In the genomic region with DNA sequence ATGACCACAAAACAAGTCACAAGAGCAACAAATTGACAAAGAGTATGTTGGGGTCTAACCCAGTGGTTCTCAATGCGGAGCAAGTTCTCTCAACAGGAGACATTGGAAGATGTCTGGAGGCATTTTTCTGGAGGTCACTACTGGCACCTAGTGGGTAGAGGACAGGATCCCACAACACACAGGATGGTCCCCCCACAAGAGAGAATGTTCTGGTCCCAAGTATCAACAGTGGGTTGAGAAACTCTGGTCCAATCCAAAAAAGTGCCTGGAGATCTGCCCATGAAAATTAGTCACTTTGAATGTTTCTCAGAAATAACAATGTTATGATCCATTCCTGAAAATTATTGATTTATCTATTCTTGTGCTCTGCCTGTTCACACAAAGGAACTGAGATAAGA, we compare ENCODE assay signal across 8 cellular contexts. TPM values are rescaled to one million over a fixed set of nuclear protein-coding genes. Genes with fewer than 3 reads are reported as not detected.
DNase-seq lines count a peak whose midpoint lies in the region; ATAC-seq, FAIRE-seq and TF ChIP-seq lines count a peak whose summit lies in the region.

No MANE protein-coding gene starts in this region.

- no peak for TF ChIP-seq POLR2A in uterus (IDR thresholded peaks at IDR 0.05)

- H3K36me3 ChIP-seq in liver (ENCODE audit: control insufficient read depth in 4 of 4, insufficient read depth in 3 of 4, low read depth in 1 of 4, low read length in 3 of 4) (peaks cover 0 to 2% (median under 1%) of the 10 kb centered on the region in 4 donors), uterus (no peaks in the 10 kb centered on the region)

- H3K9me3 ChIP-seq in liver (ENCODE audit: control insufficient read depth in 4 of 4, low read length in 3 of 4) = no peaks in the 10 kb centered on the region
- no peaks in the 10 kb centered on the region for H3K9me3 ChIP-seq in uterus

- H3K4me1 Mint-ChIP-seq in activated naive CD4-positive, alpha-beta T cell treated with anti-CD3 and anti-CD28 coated beads, Interleukin-2, amount 50 U/mL, for 24 hours = peaks cover 36% of the 10 kb centered on the region

- TF ChIP-seq CTCF in liver (IDR thresholded peaks at IDR 0.05; ENCODE audit: low read depth, low read length, missing input control) = no peak
- TF ChIP-seq CTCF in uterus (IDR thresholded peaks at IDR 0.05) = peak; percentile 27 to 55 (median 40)

- no peak overlapping the region for H3K4me3 ChIP-seq in liver (ENCODE audit: low read depth in 1 of 3, low read length in 3 of 3)
- H3K4me3 ChIP-seq in uterus = no peak overlapping the region

- no peak for DNase-seq in activated naive CD4-positive, alpha-beta T cell treated with anti-CD3 and anti-CD28 coated beads, Interleukin-2, amount 50 U/mL, for 72 hours (ENCODE audit: low spot score in 2 of 2)
- DNase-seq in amniotic epithelial cell (ENCODE audit: low read depth) (peak; percentile 93), uterus (peak; percentile 44 to 76), urothelium cell line (ENCODE audit: low spot score) (no peak)

- no peaks in the 10 kb centered on the region for H3K27me3 Mint-ChIP-seq in activated naive CD4-positive, alpha-beta T cell treated with anti-CD3 and anti-CD28 coated beads, Interleukin-2, amount 50 U/mL, for 24 hours

- TF ChIP-seq RAD21 in liver (IDR thresholded peaks at IDR 0.05) = peak; percentile 28 to 42

- no peak overlapping the region for H3K9ac ChIP-seq in liver (ENCODE audit: low read depth in 1 of 2, low read length in 2 of 2)

- no peak overlapping the region for H3K4me3 Mint-ChIP-seq in activated naive CD4-positive, alpha-beta T cell treated with anti-CD3 and anti-CD28 coated beads, Interleukin-2, amount 50 U/mL, for 24 hours

- no peaks in the 10 kb centered on the region for H3K9me3 Mint-ChIP-seq in activated naive CD4-positive, alpha-beta T cell treated with anti-CD3 and anti-CD28 coated beads, Interleukin-2, amount 50 U/mL, for 24 hours
- H3K9me3 Mint-ChIP-seq in activated naive CD4-positive, alpha-beta T cell treated with anti-CD3 and anti-CD28 coated beads, Interleukin-2, amount 50 U/mL, for 72 hours = no peaks in the 10 kb centered on the region

- peak overlapping the region; percentile 33 for H3K27ac Mint-ChIP-seq in activated naive CD4-positive, alpha-beta T cell treated with anti-CD3 and anti-CD28 coated beads, Interleukin-2, amount 50 U/mL, for 24 hours
- H3K27ac Mint-ChIP-seq in activated naive CD4-positive, alpha-beta T cell treated with anti-CD3 and anti-CD28 coated beads, Interleukin-2, amount 50 U/mL, for 72 hours = peak overlapping the region in 1 of 2 donors; percentile 96

- intact Hi-C loops in uterus (cut with DNase I; ENCODE audit: low total_unique reads) = no loop called here

- ATAC-seq in activated naive CD4-positive, alpha-beta T cell treated with anti-CD3 and anti-CD28 coated beads, Interleukin-2, amount 50 U/mL, for 72 hours = no peak
- ATAC-seq in HG03097 (IDR thresholded peaks at IDR 0.05; ENCODE audit: low FRiP score, unreplicated experiment) (no peak), HG03378 (IDR thresholded peaks at IDR 0.05; ENCODE audit: unreplicated experiment) (no peak)

- FAIRE-seq in urothelium cell line (lab: Jason Lieb, UNC) = no peak

- WGBS in liver = 73% methylated on average over 1 of the region's 1 CpG

- H3K4me1 ChIP-seq in liver (ENCODE audit: control insufficient read depth in 4 of 4, insufficient read depth in 4 of 4, low read length in 3 of 4) (peaks cover 2 to 39% (median 29%) of the 10 kb centered on the region in 4 donors), uterus (peaks cover 6 to 8% of the 10 kb centered on the region in 2 donors)

- H3K27me3 ChIP-seq in liver (ENCODE audit: control insufficient read depth in 4 of 4, insufficient read depth in 4 of 4, low read length in 3 of 4) (no peaks in the 10 kb centered on the region), uterus (no peaks in the 10 kb centered on the region)

- H3K27ac ChIP-seq in liver (ENCODE audit: low read depth in 1 of 2, low read length in 2 of 2) (peak overlapping the region; percentile 55 to 88), uterus (peak overlapping the region; percentile 88 to 97)

- H3K36me3 Mint-ChIP-seq in activated naive CD4-positive, alpha-beta T cell treated with anti-CD3 and anti-CD28 coated beads, Interleukin-2, amount 50 U/mL, for 24 hours = peaks cover 2% of the 10 kb centered on the region
- peaks cover 13 to 27% of the 10 kb centered on the region in 2 donors for H3K36me3 Mint-ChIP-seq in activated naive CD4-positive, alpha-beta T cell treated with anti-CD3 and anti-CD28 coated beads, Interleukin-2, amount 50 U/mL, for 72 hours

TF ChIP-seq in liver, 16 proteins besides CTCF, POLR2A, EP300 and RAD21:
- no peak for TF ChIP-seq RXRA (IDR thresholded peaks at IDR 0.05)
- TF ChIP-seq NR2F2 (IDR thresholded peaks at IDR 0.05) = peak; percentile 5
- TF ChIP-seq EGR1 (IDR thresholded peaks at IDR 0.05; ENCODE audit: low read depth in 2 of 2) = no peak
TF ChIP-seq in liver: peak in this region for 1.

RNA-seq across cellular contexts. Expression of a gene that starts 3.3 kb away (rescaled TPM):
- 10 to 100 TPM; 25.3 to 36.0 TPM for total RNA-seq in activated naive CD4-positive, alpha-beta T cell treated with anti-CD3 and anti-CD28 coated beads, Interleukin-2, amount 50 U/mL, for 72 hours
- total RNA-seq in liver = 1 to 10 TPM; 4.7 to 8.5 TPM
- 1 to 10 TPM; 4.5 to 5.6 TPM for polyA plus RNA-seq in liver
- 10 to 100 TPM in 2 of 4 donors, 1 to 10 TPM in 2; 8.7 to 55.4 (median 10.7) TPM for total RNA-seq in uterus

RNA-seq across cellular contexts. Expression of a gene that starts 25.8 kb away (rescaled TPM):
- not detected for total RNA-seq in activated naive CD4-positive, alpha-beta T cell treated with anti-CD3 and anti-CD28 coated beads, Interleukin-2, amount 50 U/mL, for 72 hours
- 10 to 100 TPM in 1 of 2 donors, under 1 TPM in 1; 0.84 to 28.3 TPM for total RNA-seq in liver
- 10 to 100 TPM; 17.6 to 51.4 TPM for polyA plus RNA-seq in liver
- total RNA-seq in uterus = not detected

Comparison
In these comparisons a context has a peak if more than half of its experiments do, and no peak if none do; other contexts are left out.
1. DNase-seq: peak in amniotic epithelial cell (single experiment) and uterus (2 of 2); none in activated naive CD4-positive, alpha-beta T cell treated with anti-CD3 and anti-CD28 coated beads, Interleukin-2, amount 50 U/mL, for 72 hours (0 of 2) and urothelium cell line (single experiment).